8 cellular contexts compared by ENCODE assay signal in genomic region chr5:10353241-10354047, GRCh38. TPM values are rescaled to one million over a fixed set of nuclear protein-coding genes. Genes with fewer than 3 reads are reported as not detected.
DNase-seq lines count a peak whose midpoint lies in the region; ATAC-seq and TF ChIP-seq lines count a peak whose summit lies in the region.

Gene MARCHF6, plus strand, starts transcription at chr5:10353695. Its CDS starts 204 bp downstream, at chr5:10353899.

- H2AFZ ChIP-seq in DND-41 (ENCODE audit: low read depth, low read length) (peak within 1 kb of the TSS; percentile 92), GM23338 (peak within 1 kb of the TSS; percentile 84), fibroblast of lung (ENCODE audit: low read length) (peak within 1 kb of the TSS; percentile 65)

- H3K4me1 ChIP-seq in DND-41 (ENCODE audit: insufficient read depth, low read length), result peaks cover 36% of the 10 kb centered on the region
- peaks cover 14% of the 10 kb centered on the region for H3K4me1 ChIP-seq in GM23338 (ENCODE audit: insufficient read depth)
- peaks cover 8% of the 10 kb centered on the region for H3K4me1 ChIP-seq in fibroblast of lung (ENCODE audit: control insufficient read depth, extremely low read depth, insufficient read depth, low read length)
- peaks cover 16 to 31% of the 10 kb centered on the region in 2 donors for H3K4me1 ChIP-seq in naive thymus-derived CD4-positive, alpha-beta T cell (ENCODE audit: control insufficient read depth in 2 of 2, insufficient read depth in 2 of 2, low read length in 2 of 2)

- peak; percentile 90 for ATAC-seq in DND-41 (ENCODE audit: insufficient read depth, low read depth)
- peak; percentile 90 for ATAC-seq in GM23338
- peak; percentile 92 for ATAC-seq in naive thymus-derived CD4-positive, alpha-beta T cell
- ATAC-seq in stimulated activated memory B cell treated with anti-CD40 and anti-IgM and Interleukin-4, amounts not matched to agents 10 μg/mL and 1 μg/mL and 100 μg/mL, for 72 hours, result peak; percentile 94

- DNase-seq in DND-41 (peak; percentile 93), GM23338 (ENCODE audit: low spot score) (peak; percentile 97), LHCN-M2 (ENCODE audit: low read depth) (peak; percentile 89), RPMI8226 (peak; percentile 96), fibroblast of lung (ENCODE audit: low read depth in 2 of 2) (peak; percentile 87 to 90)
- DNase-seq in activated T-helper 1 cell treated with anti-CD3 and anti-CD28 coated beads, Interleukin-2, amount 50 U/mL, for 16 hours (ENCODE audit: low read depth in 1 of 2, low spot score in 1 of 2), result peak; percentile 91 to 96
- peak; percentile 90 to 98 (median 94) for DNase-seq in naive thymus-derived CD4-positive, alpha-beta T cell

- POLR2A ChIA-PET in naive thymus-derived CD4-positive, alpha-beta T cell (lab: Charles Lee), result interaction anchor here (0.7 to 1.6 kb wide), 14 partner anchors 10 to 409 kb away, joined by 3 to 25 read pairs (median 4); partner anchors contain the start of genes ATPSCKMT, CCT5 and ROPN1L

- H3K9me2 ChIP-seq in GM23338 (ENCODE audit: insufficient read depth), result no peaks in the 10 kb centered on the region

- H3K4me3 ChIP-seq in DND-41 (ENCODE audit: low read depth in 1 of 2, low read length in 2 of 2) (peak within 1 kb of the TSS; percentile 77), GM23338 (peak within 1 kb of the TSS; percentile 82), fibroblast of lung (replicated peaks in 1 of 4; ENCODE audit: control extremely low read depth in 1 of 4, insufficient read depth in 1 of 4, low read depth in 3 of 4, low read length in 4 of 4) (peak within 1 kb of the TSS; percentile 80 to 92 (median 87))
- peak within 1 kb of the TSS; percentile 84 for H3K4me3 ChIP-seq in naive thymus-derived CD4-positive, alpha-beta T cell (ENCODE audit: low read length)

- H3K4me2 ChIP-seq in DND-41 (ENCODE audit: insufficient read depth, low read length), result peak within 1 kb of the TSS; percentile 88
- peak within 1 kb of the TSS; percentile 95 for H3K4me2 ChIP-seq in GM23338
- H3K4me2 ChIP-seq in fibroblast of lung (ENCODE audit: extremely low read depth, insufficient read depth, low read length), result peak within 1 kb of the TSS; percentile 96

- H4K20me1 ChIP-seq in DND-41 (ENCODE audit: insufficient read depth, low read length) (peaks cover 38% of the 10 kb centered on the region; the same call in 1 of the 2 replicates), GM23338 (replicated peaks; ENCODE audit: insufficient read depth) (peaks cover 18% of the 10 kb centered on the region), fibroblast of lung (ENCODE audit: control insufficient read depth, extremely low read depth, insufficient read depth, low read length) (peaks cover 5% of the 10 kb centered on the region)

- H3K9me3 Mint-ChIP-seq in GM23338, result no peaks in the 10 kb centered on the region
- H3K9me3 Mint-ChIP-seq in naive thymus-derived CD4-positive, alpha-beta T cell, result peaks cover 0 to 2% (median 0%) of the 10 kb centered on the region in 11 donors
- H3K9me3 Mint-ChIP-seq in stimulated activated memory B cell treated with anti-CD40 and anti-IgM and Interleukin-4, amounts not matched to agents 10 μg/mL and 1 μg/mL and 100 μg/mL, for 72 hours, result no peaks in the 10 kb centered on the region

- peak within 1 kb of the TSS; percentile 99 for H3K27ac Mint-ChIP-seq in GM23338
- peak within 1 kb of the TSS; percentile 96 to 100 (median 98) for H3K27ac Mint-ChIP-seq in naive thymus-derived CD4-positive, alpha-beta T cell
- peak within 1 kb of the TSS; percentile 99 for H3K27ac Mint-ChIP-seq in stimulated activated memory B cell treated with anti-CD40 and anti-IgM and Interleukin-4, amounts not matched to agents 10 μg/mL and 1 μg/mL and 100 μg/mL, for 72 hours

- peak within 1 kb of the TSS; percentile 98 for H3K4me3 Mint-ChIP-seq in GM23338
- H3K4me3 Mint-ChIP-seq in naive thymus-derived CD4-positive, alpha-beta T cell, result peak within 1 kb of the TSS; percentile 81 to 99 (median 98)
- peak within 1 kb of the TSS; percentile 100 for H3K4me3 Mint-ChIP-seq in stimulated activated memory B cell treated with anti-CD40 and anti-IgM and Interleukin-4, amounts not matched to agents 10 μg/mL and 1 μg/mL and 100 μg/mL, for 72 hours

- H3K27me3 Mint-ChIP-seq in GM23338 (ENCODE audit: insufficient read depth, low read depth, poor library complexity), result peaks cover 15% of the 10 kb centered on the region
- no peaks in the 10 kb centered on the region for H3K27me3 Mint-ChIP-seq in naive thymus-derived CD4-positive, alpha-beta T cell
- no peaks in the 10 kb centered on the region for H3K27me3 Mint-ChIP-seq in stimulated activated memory B cell treated with anti-CD40 and anti-IgM and Interleukin-4, amounts not matched to agents 10 μg/mL and 1 μg/mL and 100 μg/mL, for 72 hours

- CTCF ChIA-PET in naive thymus-derived CD4-positive, alpha-beta T cell (lab: Charles Lee), result interaction anchor here (0.6 to 0.7 kb wide), 2 partner anchors 44 to 84 kb away, joined by 3 read pairs; no protein-coding TSS in a partner anchor

- peak within 1 kb of the TSS; percentile 85 for H3K9ac ChIP-seq in DND-41 (ENCODE audit: low read depth, low read length)
- H3K9ac ChIP-seq in fibroblast of lung (ENCODE audit: insufficient read depth, low read length), result peak within 1 kb of the TSS; percentile 95

- H3K79me2 ChIP-seq in DND-41 (ENCODE audit: insufficient read depth, low read length), result peaks cover 59% of the 10 kb centered on the region
- H3K79me2 ChIP-seq in GM23338 (replicated peaks; ENCODE audit: insufficient read depth), result peaks cover 43% of the 10 kb centered on the region
- peaks cover 48% of the 10 kb centered on the region for H3K79me2 ChIP-seq in fibroblast of lung (ENCODE audit: control insufficient read depth, insufficient read depth, low read length)

- H3K9me3 ChIP-seq in DND-41 (ENCODE audit: insufficient read depth, low read length, severe bottlenecking) (no peaks in the 10 kb centered on the region), fibroblast of lung (ENCODE audit: control insufficient read depth, insufficient read depth, low read depth, low read length) (no peaks in the 10 kb centered on the region)
- no peaks in the 10 kb centered on the region for H3K9me3 ChIP-seq in naive thymus-derived CD4-positive, alpha-beta T cell (ENCODE audit: control insufficient read depth in 2 of 3, low read length in 3 of 3)

- H3K27ac ChIP-seq in DND-41 (ENCODE audit: low read length), result peak within 1 kb of the TSS; percentile 91
- peak within 1 kb of the TSS; percentile 96 for H3K27ac ChIP-seq in GM23338 (ENCODE audit: low read depth)
- H3K27ac ChIP-seq in fibroblast of lung (ENCODE audit: insufficient read depth, low read length), result peak within 1 kb of the TSS; percentile 98
- H3K27ac ChIP-seq in naive thymus-derived CD4-positive, alpha-beta T cell (ENCODE audit: low read depth, low read length), result peak within 1 kb of the TSS; percentile 84

- peaks cover 37% of the 10 kb centered on the region for H3K4me1 Mint-ChIP-seq in GM23338
- peaks cover 29 to 53% (median 43%) of the 10 kb centered on the region in 7 donors for H3K4me1 Mint-ChIP-seq in naive thymus-derived CD4-positive, alpha-beta T cell
- peaks cover 30% of the 10 kb centered on the region for H3K4me1 Mint-ChIP-seq in stimulated activated memory B cell treated with anti-CD40 and anti-IgM and Interleukin-4, amounts not matched to agents 10 μg/mL and 1 μg/mL and 100 μg/mL, for 72 hours

- TF ChIP-seq CTCF in DND-41 (IDR thresholded peaks at IDR 0.05; ENCODE audit: borderline replicate concordance, extremely low read depth, low read length, poor library complexity, severe bottlenecking) (no peak), GM23338 (conservative IDR thresholded peaks at IDR 0.05; ENCODE audit: low read depth in 2 of 2) (no peak), fibroblast of lung (conservative IDR thresholded peaks at IDR 0.05 in 1 of 2, IDR thresholded peaks at IDR 0.05 in 1 of 2; ENCODE audit: low read depth in 1 of 2, low read length in 2 of 2) (no peak)

- peaks cover 2% of the 10 kb centered on the region; the same call in 1 of the 2 replicates for H3K36me3 ChIP-seq in DND-41 (ENCODE audit: insufficient read depth, low read length)
- no peaks in the 10 kb centered on the region for H3K36me3 ChIP-seq in GM23338 (ENCODE audit: insufficient read depth)
- no peaks in the 10 kb centered on the region for H3K36me3 ChIP-seq in fibroblast of lung (ENCODE audit: control insufficient read depth, insufficient read depth, low read length)
- no peaks in the 10 kb centered on the region for H3K36me3 ChIP-seq in naive thymus-derived CD4-positive, alpha-beta T cell (ENCODE audit: control insufficient read depth in 2 of 3, insufficient read depth in 3 of 3, low read length in 3 of 3)

- H3K27me3 ChIP-seq in DND-41 (ENCODE audit: insufficient read depth, low read length, poor library complexity) (no peaks in the 10 kb centered on the region), GM23338 (ENCODE audit: insufficient read depth) (peaks cover 10% of the 10 kb centered on the region), fibroblast of lung (ENCODE audit: control insufficient read depth, insufficient read depth, low read length) (no peaks in the 10 kb centered on the region)
- H3K27me3 ChIP-seq in naive thymus-derived CD4-positive, alpha-beta T cell (ENCODE audit: control insufficient read depth in 2 of 2, insufficient read depth in 2 of 2, low read length in 2 of 2), result no peaks in the 10 kb centered on the region

- H3K36me3 Mint-ChIP-seq in GM23338 (ENCODE audit: low read depth), result no peaks in the 10 kb centered on the region; the same call in 2 of the 3 replicates
- peaks cover 0 to 4% (median 0%) of the 10 kb centered on the region in 5 donors for H3K36me3 Mint-ChIP-seq in naive thymus-derived CD4-positive, alpha-beta T cell
- H3K36me3 Mint-ChIP-seq in stimulated activated memory B cell treated with anti-CD40 and anti-IgM and Interleukin-4, amounts not matched to agents 10 μg/mL and 1 μg/mL and 100 μg/mL, for 72 hours, result peaks cover 6% of the 10 kb centered on the region

- H3F3A ChIP-seq in GM23338 (replicated peaks; ENCODE audit: low read depth), result peaks cover 4% of the 10 kb centered on the region; the same call in 1 of the 2 replicates

- intact Hi-C loops in naive thymus-derived CD4-positive, alpha-beta T cell (cut with micrococcal nuclease), result loop anchor here (1.0 to 5.0 kb wide), 10 partner anchors 23 to 408 kb away; partner anchors contain the start of genes CCT5 (in 2 of the 2), ROPN1L (in 2 of the 2), ANKRD33B (in 1 of the 2) and CMBL (in 1 of the 2)

TF ChIP-seq in GM23338, 12 proteins besides CTCF, POLR2A, EP300 and RAD21 (continues in another document):
- TF ChIP-seq POLR2AphosphoS5 (IDR thresholded peaks at IDR 0.05; ENCODE audit: low read depth), result peak; percentile 99
- TF ChIP-seq CREB1 (CRISPR knock-in tag; IDR thresholded peaks at IDR 0.05; ENCODE audit: low read depth), result peak; percentile 83

RNA-seq across cellular contexts. Expression of gene MARCHF6, which starts in this region (rescaled TPM):
- total RNA-seq in GM23338 (2014; rRNA removed; shearing (Covaris generic)), result 72.7 and 77.5 TPM in 2 replicates
- polyA plus RNA-seq in GM23338 (2016; fragmentation: Nextera tagmentation; extraction: Ambion mirVana) (50.9 and 70.8 TPM in 2 replicates), fibroblast of lung (97.6 and 142 TPM in 2 replicates)
- total RNA-seq in LHCN-M2 (2014; rRNA removed) (20.7 and 28.7 TPM in 2 replicates), fibroblast of lung (48.0 and 67.9 TPM in 2 replicates)
- polyA plus RNA-seq in LHCN-M2 (2012), result 34.0 TPM
- 50.3 and 83.7 TPM in 2 replicates for polyA plus RNA-seq in fibroblast of lung (2012)
- 159 and 220 TPM in 2 replicates for polyA minus RNA-seq in fibroblast of lung (ENCODE audit: low replicate concordance)
- total RNA-seq in naive thymus-derived CD4-positive, alpha-beta T cell, result 100 to 1,000 TPM in 4 of 5 experiments, 10 to 100 TPM in 1; 85.4 to 211 (median 180) TPM
- 10 to 100 TPM; 42.5 to 49.4 TPM for polyA plus RNA-seq in naive thymus-derived CD4-positive, alpha-beta T cell

Comparison
In these comparisons a context has a peak if more than half of its experiments do, and no peak if none do; other contexts are left out.
1. Peak in every context shown above with its lines: DNase-seq, ATAC-seq, H3K4me3 ChIP-seq and H3K27ac ChIP-seq.